ENCODE assay signal across 8 cellular contexts in the genomic region with DNA sequence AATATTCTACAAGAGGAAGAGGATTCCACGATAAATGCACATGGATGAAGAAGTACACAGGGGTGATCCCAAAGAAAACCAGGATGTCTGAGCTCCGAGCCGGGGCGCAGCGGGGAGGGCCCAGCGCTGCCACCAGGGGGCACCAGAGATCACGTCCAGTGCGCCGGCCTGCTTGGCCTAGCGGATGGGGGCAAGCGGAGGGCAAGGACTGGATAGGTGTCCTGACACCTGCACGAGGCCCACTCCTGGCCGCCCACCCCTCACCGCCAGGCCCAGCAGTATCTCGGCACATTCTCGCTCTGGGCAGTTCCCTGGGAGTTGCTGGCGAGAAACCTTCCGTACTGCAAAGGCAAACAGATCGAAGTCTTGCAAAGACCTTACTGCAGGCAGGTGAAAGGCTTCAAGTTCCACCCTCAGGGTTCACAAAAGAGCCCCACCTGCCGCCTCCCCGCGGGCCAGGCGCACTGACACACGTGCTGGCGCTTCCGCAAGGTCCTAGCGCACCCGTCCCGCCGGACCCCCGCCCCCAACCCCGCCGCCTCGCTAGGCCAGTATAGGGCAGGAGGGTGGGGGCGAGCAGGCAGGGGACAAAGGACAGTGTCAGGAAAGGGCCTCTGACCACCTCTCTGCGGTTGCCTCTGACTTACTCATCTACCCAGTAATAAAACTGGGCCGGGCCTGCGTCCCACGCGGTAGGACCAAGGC. TPM values are rescaled to one million over a fixed set of nuclear protein-coding genes. Genes with fewer than 3 reads are reported as not detected.
DNase-seq lines count a peak whose midpoint lies in the region; FAIRE-seq and TF ChIP-seq lines count a peak whose summit lies in the region.

No MANE protein-coding gene starts in this region.

- H3K4me1 ChIP-seq in tibial artery, result peaks cover 0 to 38% (median 28%) of the 10 kb centered on the region in 4 donors

- FAIRE-seq in frontal cortex (lab: Jason Lieb, UNC), result no peak

- H3K9me3 ChIP-seq in tibial artery, result no peaks in the 10 kb centered on the region

- DNase-seq in Ammon's horn (ENCODE audit: low spot score) (peak; percentile 76), H7 (peak; percentile 96), frontal cortex (ENCODE audit: low spot score in 2 of 2) (peak; percentile 84 to 88), occipital lobe (lab: John Stamatoyannopoulos, UW) (peak; percentile 42), tibial artery (peak; percentile 62 to 79), NCI-H524 treated with DMSO at 0.1 percent for 48 hours (lab: John Stamatoyannopoulos, UW) (no peak)
- DNase-seq in activated T-helper 9 cell treated with anti-CD3 and anti-CD28 coated beads, Interleukin-2, amount 50 U/mL, for 16 hours (ENCODE audit: low read depth), result peak; percentile 52

- peak; percentile 92 to 99 for TF ChIP-seq CTCF in tibial artery (IDR thresholded peaks at IDR 0.05)

- no peak overlapping the region for H3K27ac ChIP-seq in tibial artery

- intact Hi-C loops in tibial artery (cut with DNase I; ENCODE audit: low total_unique reads), result loop anchor here (10.0 kb wide), 1 partner anchor 85 kb away; no protein-coding TSS in a partner anchor

- H3K36me3 ChIP-seq in H7 (replicated peaks; ENCODE audit: control insufficient read depth, insufficient read depth, low read length), result peaks cover 2% of the 10 kb centered on the region; the same call in 1 of the 2 replicates
- no peaks in the 10 kb centered on the region for H3K36me3 ChIP-seq in tibial artery

- H3K27me3 ChIP-seq in H7 (ENCODE audit: control insufficient read depth, insufficient read depth, low read length) (peaks cover 51% of the 10 kb centered on the region), tibial artery (peaks cover 6 to 83% of the 10 kb centered on the region in 2 donors)

- H3K4me3 ChIP-seq in H7 (ENCODE audit: insufficient read depth, low read depth, low read length) (peak overlapping the region; percentile 30), tibial artery (peak overlapping the region in 1 of 2 donors; percentile 7)

TF ChIP-seq in PFSK-1, 5 proteins besides CTCF, POLR2A, EP300 and RAD21:
- TF ChIP-seq TAF1 (IDR thresholded peaks at IDR 0.05; ENCODE audit: borderline replicate concordance, insufficient read depth, low read length) (no peak), FOXP2 (optimal IDR thresholded peaks at IDR 0.05; ENCODE audit: borderline replicate concordance, extremely low read depth, extremely low read length, insufficient read depth) (peak; percentile 58), SIN3A (IDR thresholded peaks at IDR 0.05; ENCODE audit: borderline replicate concordance, insufficient read depth, low read length) (no peak), POLR2AphosphoS5 (IDR thresholded peaks at IDR 0.05; ENCODE audit: low read depth, low read length) (no peak)
- TF ChIP-seq, protein P1, sequence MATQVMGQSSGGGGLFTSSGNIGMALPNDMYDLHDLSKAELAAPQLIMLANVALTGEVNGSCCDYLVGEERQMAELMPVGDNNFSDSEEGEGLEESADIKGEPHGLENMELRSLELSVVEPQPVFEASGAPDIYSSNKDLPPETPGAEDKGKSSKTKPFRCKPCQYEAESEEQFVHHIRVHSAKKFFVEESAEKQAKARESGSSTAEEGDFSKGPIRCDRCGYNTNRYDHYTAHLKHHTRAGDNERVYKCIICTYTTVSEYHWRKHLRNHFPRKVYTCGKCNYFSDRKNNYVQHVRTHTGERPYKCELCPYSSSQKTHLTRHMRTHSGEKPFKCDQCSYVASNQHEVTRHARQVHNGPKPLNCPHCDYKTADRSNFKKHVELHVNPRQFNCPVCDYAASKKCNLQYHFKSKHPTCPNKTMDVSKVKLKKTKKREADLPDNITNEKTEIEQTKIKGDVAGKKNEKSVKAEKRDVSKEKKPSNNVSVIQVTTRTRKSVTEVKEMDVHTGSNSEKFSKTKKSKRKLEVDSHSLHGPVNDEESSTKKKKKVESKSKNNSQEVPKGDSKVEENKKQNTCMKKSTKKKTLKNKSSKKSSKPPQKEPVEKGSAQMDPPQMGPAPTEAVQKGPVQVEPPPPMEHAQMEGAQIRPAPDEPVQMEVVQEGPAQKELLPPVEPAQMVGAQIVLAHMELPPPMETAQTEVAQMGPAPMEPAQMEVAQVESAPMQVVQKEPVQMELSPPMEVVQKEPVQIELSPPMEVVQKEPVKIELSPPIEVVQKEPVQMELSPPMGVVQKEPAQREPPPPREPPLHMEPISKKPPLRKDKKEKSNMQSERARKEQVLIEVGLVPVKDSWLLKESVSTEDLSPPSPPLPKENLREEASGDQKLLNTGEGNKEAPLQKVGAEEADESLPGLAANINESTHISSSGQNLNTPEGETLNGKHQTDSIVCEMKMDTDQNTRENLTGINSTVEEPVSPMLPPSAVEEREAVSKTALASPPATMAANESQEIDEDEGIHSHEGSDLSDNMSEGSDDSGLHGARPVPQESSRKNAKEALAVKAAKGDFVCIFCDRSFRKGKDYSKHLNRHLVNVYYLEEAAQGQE (IDR thresholded peaks at IDR 0.05; ENCODE audit: insufficient read depth in 1 of 2, low read depth in 2 of 2, low read length in 2 of 2), result no peak

RNA-seq across cellular contexts. Expression of a gene that starts 3.3 kb away (rescaled TPM):
- total RNA-seq in H7 (2014; rRNA removed; shearing (Covaris generic)), result 0.22 and 0.45 TPM in 2 replicates
- 0.49 TPM for polyA plus RNA-seq in PFSK-1 (2012; ENCODE audit: insufficient read length, low read depth)
- total RNA-seq in frontal cortex (2.0 TPM), occipital lobe (not detected)

RNA-seq across cellular contexts. Expression of a gene that starts 28.1 kb away (rescaled TPM):
- 11.3 and 13.9 TPM in 2 replicates for total RNA-seq in H7 (2014; rRNA removed; shearing (Covaris generic))
- polyA plus RNA-seq in PFSK-1 (2012; ENCODE audit: insufficient read length, low read depth), result 6.8 TPM
- total RNA-seq in frontal cortex (4.1 TPM), occipital lobe (3.3 TPM)

RNA-seq across cellular contexts. Expression of a gene that starts 40.7 kb away (rescaled TPM):
- total RNA-seq in H7 (2014; rRNA removed; shearing (Covaris generic)), result 4.9 and 8.4 TPM in 2 replicates
- polyA plus RNA-seq in PFSK-1 (2012; ENCODE audit: insufficient read length, low read depth), result 0.56 TPM
- 11.8 TPM for total RNA-seq in frontal cortex
- 11.2 TPM for total RNA-seq in occipital lobe

RNA-seq across cellular contexts. Expression of a gene that starts 43.9 kb away (rescaled TPM):
- 15.2 and 15.8 TPM in 2 replicates for total RNA-seq in H7 (2014; rRNA removed; shearing (Covaris generic))
- 15.9 TPM for polyA plus RNA-seq in PFSK-1 (2012; ENCODE audit: insufficient read length, low read depth)
- total RNA-seq in frontal cortex (10.6 TPM), occipital lobe (14.8 TPM)
